Comparison of ENCODE assay signal across 1 cellular context in the genomic region with DNA sequence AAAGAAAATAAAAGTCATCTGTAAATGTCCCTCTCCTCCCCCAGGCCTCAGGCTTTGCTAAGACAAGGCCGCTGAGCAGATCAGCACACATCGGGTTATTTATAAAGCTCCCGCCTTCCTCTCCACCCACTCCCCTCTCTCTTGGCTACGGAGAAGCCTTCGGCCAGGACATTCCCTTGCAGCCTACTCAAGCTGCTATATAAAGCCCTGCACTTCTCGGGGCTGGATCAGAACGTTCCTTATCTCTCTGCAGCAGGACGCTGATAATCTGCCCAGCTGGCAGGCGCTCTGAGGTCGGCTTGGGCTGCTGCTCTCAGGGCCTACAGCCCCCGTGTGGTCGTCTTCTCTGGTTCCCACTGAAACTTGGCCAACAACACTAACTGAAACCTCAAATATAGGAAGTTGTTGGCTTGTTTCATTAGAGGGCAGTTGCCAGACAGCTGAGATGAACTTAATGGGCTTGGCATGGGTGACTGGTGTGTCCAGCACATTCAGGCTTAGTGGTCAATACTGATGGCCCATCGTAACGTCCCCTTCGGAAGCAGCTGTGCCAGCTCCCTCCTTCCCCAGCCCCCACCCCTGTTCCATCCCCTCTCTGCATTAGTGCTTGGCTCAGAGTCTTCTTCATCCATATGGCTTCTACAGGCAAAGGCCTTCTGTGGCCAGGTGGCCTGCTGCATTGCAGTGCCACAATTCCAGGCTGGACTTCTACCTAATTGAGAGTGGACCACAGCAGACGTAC.
TF ChIP-seq lines count a peak whose summit lies in the region.

No MANE protein-coding gene starts in this region.

TF ChIP-seq in K562, 482 proteins besides CTCF, POLR2A, EP300 and RAD21 (continued from another document and continues in another):
- TF ChIP-seq, protein P1, sequence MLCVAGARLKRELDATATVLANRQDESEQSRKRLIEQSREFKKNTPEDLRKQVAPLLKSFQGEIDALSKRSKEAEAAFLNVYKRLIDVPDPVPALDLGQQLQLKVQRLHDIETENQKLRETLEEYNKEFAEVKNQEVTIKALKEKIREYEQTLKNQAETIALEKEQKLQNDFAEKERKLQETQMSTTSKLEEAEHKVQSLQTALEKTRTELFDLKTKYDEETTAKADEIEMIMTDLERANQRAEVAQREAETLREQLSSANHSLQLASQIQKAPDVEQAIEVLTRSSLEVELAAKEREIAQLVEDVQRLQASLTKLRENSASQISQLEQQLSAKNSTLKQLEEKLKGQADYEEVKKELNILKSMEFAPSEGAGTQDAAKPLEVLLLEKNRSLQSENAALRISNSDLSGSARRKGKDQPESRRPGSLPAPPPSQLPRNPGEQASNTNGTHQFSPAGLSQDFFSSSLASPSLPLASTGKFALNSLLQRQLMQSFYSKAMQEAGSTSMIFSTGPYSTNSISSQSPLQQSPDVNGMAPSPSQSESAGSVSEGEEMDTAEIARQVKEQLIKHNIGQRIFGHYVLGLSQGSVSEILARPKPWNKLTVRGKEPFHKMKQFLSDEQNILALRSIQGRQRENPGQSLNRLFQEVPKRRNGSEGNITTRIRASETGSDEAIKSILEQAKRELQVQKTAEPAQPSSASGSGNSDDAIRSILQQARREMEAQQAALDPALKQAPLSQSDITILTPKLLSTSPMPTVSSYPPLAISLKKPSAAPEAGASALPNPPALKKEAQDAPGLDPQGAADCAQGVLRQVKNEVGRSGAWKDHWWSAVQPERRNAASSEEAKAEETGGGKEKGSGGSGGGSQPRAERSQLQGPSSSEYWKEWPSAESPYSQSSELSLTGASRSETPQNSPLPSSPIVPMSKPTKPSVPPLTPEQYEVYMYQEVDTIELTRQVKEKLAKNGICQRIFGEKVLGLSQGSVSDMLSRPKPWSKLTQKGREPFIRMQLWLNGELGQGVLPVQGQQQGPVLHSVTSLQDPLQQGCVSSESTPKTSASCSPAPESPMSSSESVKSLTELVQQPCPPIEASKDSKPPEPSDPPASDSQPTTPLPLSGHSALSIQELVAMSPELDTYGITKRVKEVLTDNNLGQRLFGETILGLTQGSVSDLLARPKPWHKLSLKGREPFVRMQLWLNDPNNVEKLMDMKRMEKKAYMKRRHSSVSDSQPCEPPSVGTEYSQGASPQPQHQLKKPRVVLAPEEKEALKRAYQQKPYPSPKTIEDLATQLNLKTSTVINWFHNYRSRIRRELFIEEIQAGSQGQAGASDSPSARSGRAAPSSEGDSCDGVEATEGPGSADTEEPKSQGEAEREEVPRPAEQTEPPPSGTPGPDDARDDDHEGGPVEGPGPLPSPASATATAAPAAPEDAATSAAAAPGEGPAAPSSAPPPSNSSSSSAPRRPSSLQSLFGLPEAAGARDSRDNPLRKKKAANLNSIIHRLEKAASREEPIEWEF (CRISPR knock-in tag; IDR thresholded peaks at IDR 0.05), result peak; percentile 73; the same call in 1 of the 2 replicates
- TF ChIP-seq ZNF431 (CRISPR knock-in tag; IDR thresholded peaks at IDR 0.05), result 0 out of 2 replicates have a peak, but pooled peaks have one; percentile 71
- TF ChIP-seq, protein P2, sequence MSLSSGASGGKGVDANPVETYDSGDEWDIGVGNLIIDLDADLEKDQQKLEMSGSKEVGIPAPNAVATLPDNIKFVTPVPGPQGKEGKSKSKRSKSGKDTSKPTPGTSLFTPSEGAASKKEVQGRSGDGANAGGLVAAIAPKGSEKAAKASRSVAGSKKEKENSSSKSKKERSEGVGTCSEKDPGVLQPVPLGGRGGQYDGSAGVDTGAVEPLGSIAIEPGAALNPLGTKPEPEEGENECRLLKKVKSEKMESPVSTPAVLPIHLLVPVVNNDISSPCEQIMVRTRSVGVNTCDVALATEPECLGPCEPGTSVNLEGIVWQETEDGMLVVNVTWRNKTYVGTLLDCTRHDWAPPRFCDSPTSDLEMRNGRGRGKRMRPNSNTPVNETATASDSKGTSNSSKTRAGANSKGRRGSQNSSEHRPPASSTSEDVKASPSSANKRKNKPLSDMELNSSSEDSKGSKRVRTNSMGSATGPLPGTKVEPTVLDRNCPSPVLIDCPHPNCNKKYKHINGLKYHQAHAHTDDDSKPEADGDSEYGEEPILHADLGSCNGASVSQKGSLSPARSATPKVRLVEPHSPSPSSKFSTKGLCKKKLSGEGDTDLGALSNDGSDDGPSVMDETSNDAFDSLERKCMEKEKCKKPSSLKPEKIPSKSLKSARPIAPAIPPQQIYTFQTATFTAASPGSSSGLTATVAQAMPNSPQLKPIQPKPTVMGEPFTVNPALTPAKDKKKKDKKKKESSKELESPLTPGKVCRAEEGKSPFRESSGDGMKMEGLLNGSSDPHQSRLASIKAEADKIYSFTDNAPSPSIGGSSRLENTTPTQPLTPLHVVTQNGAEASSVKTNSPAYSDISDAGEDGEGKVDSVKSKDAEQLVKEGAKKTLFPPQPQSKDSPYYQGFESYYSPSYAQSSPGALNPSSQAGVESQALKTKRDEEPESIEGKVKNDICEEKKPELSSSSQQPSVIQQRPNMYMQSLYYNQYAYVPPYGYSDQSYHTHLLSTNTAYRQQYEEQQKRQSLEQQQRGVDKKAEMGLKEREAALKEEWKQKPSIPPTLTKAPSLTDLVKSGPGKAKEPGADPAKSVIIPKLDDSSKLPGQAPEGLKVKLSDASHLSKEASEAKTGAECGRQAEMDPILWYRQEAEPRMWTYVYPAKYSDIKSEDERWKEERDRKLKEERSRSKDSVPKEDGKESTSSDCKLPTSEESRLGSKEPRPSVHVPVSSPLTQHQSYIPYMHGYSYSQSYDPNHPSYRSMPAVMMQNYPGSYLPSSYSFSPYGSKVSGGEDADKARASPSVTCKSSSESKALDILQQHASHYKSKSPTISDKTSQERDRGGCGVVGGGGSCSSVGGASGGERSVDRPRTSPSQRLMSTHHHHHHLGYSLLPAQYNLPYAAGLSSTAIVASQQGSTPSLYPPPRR (CRISPR knock-in tag; IDR thresholded peaks at IDR 0.05; ENCODE audit: borderline replicate concordance), result peak; percentile 93
- TF ChIP-seq, protein P3, sequence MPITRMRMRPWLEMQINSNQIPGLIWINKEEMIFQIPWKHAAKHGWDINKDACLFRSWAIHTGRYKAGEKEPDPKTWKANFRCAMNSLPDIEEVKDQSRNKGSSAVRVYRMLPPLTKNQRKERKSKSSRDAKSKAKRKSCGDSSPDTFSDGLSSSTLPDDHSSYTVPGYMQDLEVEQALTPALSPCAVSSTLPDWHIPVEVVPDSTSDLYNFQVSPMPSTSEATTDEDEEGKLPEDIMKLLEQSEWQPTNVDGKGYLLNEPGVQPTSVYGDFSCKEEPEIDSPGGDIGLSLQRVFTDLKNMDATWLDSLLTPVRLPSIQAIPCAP (CRISPR knock-in tag; IDR thresholded peaks at IDR 0.05; ENCODE audit: borderline replicate concordance), result no peak
- TF ChIP-seq PML (IDR thresholded peaks at IDR 0.05; ENCODE audit: low read length), result peak; percentile 98
- TF ChIP-seq, protein P4, sequence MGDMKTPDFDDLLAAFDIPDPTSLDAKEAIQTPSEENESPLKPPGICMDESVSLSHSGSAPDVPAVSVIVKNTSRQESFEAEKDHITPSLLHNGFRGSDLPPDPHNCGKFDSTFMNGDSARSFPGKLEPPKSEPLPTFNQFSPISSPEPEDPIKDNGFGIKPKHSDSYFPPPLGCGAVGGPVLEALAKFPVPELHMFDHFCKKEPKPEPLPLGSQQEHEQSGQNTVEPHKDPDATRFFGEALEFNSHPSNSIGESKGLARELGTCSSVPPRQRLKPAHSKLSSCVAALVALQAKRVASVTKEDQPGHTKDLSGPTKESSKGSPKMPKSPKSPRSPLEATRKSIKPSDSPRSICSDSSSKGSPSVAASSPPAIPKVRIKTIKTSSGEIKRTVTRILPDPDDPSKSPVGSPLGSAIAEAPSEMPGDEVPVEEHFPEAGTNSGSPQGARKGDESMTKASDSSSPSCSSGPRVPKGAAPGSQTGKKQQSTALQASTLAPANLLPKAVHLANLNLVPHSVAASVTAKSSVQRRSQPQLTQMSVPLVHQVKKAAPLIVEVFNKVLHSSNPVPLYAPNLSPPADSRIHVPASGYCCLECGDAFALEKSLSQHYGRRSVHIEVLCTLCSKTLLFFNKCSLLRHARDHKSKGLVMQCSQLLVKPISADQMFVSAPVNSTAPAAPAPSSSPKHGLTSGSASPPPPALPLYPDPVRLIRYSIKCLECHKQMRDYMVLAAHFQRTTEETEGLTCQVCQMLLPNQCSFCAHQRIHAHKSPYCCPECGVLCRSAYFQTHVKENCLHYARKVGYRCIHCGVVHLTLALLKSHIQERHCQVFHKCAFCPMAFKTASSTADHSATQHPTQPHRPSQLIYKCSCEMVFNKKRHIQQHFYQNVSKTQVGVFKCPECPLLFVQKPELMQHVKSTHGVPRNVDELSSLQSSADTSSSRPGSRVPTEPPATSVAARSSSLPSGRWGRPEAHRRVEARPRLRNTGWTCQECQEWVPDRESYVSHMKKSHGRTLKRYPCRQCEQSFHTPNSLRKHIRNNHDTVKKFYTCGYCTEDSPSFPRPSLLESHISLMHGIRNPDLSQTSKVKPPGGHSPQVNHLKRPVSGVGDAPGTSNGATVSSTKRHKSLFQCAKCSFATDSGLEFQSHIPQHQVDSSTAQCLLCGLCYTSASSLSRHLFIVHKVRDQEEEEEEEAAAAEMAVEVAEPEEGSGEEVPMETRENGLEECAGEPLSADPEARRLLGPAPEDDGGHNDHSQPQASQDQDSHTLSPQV (IDR thresholded peaks at IDR 0.05), result peak; percentile 88
- TF ChIP-seq BRD9 (IDR thresholded peaks at IDR 0.05; ENCODE audit: low read depth, partially characterized antibody), result peak; percentile 41
- TF ChIP-seq RCOR1 (IDR thresholded peaks at IDR 0.05; ENCODE audit: borderline replicate concordance in 1 of 2, low read depth in 2 of 2, low read length in 2 of 2), result peak; percentile 95 to 99
- peak; percentile 62; the same call in 1 of the 2 replicates for TF ChIP-seq MECOM (CRISPR knock-in tag; IDR thresholded peaks at IDR 0.05)
- TF ChIP-seq COPS2 (conservative IDR thresholded peaks at IDR 0.05), result no peak
- TF ChIP-seq, protein P5, sequence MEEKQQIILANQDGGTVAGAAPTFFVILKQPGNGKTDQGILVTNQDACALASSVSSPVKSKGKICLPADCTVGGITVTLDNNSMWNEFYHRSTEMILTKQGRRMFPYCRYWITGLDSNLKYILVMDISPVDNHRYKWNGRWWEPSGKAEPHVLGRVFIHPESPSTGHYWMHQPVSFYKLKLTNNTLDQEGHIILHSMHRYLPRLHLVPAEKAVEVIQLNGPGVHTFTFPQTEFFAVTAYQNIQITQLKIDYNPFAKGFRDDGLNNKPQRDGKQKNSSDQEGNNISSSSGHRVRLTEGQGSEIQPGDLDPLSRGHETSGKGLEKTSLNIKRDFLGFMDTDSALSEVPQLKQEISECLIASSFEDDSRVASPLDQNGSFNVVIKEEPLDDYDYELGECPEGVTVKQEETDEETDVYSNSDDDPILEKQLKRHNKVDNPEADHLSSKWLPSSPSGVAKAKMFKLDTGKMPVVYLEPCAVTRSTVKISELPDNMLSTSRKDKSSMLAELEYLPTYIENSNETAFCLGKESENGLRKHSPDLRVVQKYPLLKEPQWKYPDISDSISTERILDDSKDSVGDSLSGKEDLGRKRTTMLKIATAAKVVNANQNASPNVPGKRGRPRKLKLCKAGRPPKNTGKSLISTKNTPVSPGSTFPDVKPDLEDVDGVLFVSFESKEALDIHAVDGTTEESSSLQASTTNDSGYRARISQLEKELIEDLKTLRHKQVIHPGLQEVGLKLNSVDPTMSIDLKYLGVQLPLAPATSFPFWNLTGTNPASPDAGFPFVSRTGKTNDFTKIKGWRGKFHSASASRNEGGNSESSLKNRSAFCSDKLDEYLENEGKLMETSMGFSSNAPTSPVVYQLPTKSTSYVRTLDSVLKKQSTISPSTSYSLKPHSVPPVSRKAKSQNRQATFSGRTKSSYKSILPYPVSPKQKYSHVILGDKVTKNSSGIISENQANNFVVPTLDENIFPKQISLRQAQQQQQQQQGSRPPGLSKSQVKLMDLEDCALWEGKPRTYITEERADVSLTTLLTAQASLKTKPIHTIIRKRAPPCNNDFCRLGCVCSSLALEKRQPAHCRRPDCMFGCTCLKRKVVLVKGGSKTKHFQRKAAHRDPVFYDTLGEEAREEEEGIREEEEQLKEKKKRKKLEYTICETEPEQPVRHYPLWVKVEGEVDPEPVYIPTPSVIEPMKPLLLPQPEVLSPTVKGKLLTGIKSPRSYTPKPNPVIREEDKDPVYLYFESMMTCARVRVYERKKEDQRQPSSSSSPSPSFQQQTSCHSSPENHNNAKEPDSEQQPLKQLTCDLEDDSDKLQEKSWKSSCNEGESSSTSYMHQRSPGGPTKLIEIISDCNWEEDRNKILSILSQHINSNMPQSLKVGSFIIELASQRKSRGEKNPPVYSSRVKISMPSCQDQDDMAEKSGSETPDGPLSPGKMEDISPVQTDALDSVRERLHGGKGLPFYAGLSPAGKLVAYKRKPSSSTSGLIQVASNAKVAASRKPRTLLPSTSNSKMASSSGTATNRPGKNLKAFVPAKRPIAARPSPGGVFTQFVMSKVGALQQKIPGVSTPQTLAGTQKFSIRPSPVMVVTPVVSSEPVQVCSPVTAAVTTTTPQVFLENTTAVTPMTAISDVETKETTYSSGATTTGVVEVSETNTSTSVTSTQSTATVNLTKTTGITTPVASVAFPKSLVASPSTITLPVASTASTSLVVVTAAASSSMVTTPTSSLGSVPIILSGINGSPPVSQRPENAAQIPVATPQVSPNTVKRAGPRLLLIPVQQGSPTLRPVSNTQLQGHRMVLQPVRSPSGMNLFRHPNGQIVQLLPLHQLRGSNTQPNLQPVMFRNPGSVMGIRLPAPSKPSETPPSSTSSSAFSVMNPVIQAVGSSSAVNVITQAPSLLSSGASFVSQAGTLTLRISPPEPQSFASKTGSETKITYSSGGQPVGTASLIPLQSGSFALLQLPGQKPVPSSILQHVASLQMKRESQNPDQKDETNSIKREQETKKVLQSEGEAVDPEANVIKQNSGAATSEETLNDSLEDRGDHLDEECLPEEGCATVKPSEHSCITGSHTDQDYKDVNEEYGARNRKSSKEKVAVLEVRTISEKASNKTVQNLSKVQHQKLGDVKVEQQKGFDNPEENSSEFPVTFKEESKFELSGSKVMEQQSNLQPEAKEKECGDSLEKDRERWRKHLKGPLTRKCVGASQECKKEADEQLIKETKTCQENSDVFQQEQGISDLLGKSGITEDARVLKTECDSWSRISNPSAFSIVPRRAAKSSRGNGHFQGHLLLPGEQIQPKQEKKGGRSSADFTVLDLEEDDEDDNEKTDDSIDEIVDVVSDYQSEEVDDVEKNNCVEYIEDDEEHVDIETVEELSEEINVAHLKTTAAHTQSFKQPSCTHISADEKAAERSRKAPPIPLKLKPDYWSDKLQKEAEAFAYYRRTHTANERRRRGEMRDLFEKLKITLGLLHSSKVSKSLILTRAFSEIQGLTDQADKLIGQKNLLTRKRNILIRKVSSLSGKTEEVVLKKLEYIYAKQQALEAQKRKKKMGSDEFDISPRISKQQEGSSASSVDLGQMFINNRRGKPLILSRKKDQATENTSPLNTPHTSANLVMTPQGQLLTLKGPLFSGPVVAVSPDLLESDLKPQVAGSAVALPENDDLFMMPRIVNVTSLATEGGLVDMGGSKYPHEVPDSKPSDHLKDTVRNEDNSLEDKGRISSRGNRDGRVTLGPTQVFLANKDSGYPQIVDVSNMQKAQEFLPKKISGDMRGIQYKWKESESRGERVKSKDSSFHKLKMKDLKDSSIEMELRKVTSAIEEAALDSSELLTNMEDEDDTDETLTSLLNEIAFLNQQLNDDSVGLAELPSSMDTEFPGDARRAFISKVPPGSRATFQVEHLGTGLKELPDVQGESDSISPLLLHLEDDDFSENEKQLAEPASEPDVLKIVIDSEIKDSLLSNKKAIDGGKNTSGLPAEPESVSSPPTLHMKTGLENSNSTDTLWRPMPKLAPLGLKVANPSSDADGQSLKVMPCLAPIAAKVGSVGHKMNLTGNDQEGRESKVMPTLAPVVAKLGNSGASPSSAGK (IDR thresholded peaks at IDR 0.05), result peak; percentile 39; the same call in 1 of the 2 replicates
- TF ChIP-seq YBX1 (IDR thresholded peaks at IDR 0.05), result no peak
- no peak for TF ChIP-seq NR1H2 (CRISPR knock-in tag; IDR thresholded peaks at IDR 0.05)
